In genomic region chr19:18152817-18153554, GRCh38 we compare ENCODE assay signal across 8 cellular contexts. TPM values are rescaled to one million over a fixed set of nuclear protein-coding genes. Genes with fewer than 3 reads are reported as not detected.
DNase-seq lines count a peak whose midpoint lies in the region; ATAC-seq and TF ChIP-seq lines count a peak whose summit lies in the region.

Gene PIK3R2, plus strand, starts transcription at chr19:18153163. Its CDS starts 2,717 bp downstream, at chr19:18155880.

- peak; percentile 74 for ATAC-seq in GM19438 (IDR thresholded peaks at IDR 0.05; ENCODE audit: low read depth, unreplicated experiment)
- ATAC-seq in HG03571 (IDR thresholded peaks at IDR 0.05; ENCODE audit: unreplicated experiment) = peak; percentile 53
- ATAC-seq in left colon = peak; percentile 73

- H3K27ac ChIP-seq in C4-2B = peak within 1 kb of the TSS; percentile 83

- DNase-seq in NCI-H774 (lab: John Stamatoyannopoulos, UW) (peak; percentile 98), dedifferentiated amniotic fluid mesenchymal stem cell (ENCODE audit: extremely low spot score) (peak; percentile 99), left colon (peak; percentile 99 to 100)
- DNase-seq in activated CD4-positive, alpha-beta T cell treated with anti-CD3 and anti-CD28 coated beads, Interleukin-2, amount 50 U/mL, for 24 hours (ENCODE audit: low read depth in 1 of 2, low spot score in 1 of 2) = peak; percentile 98 to 100
- DNase-seq in stimulated activated CD4-positive, alpha-beta T cell treated with anti-CD3 and anti-CD28 coated beads, Interleukin-1b, Interleukin-23, amount 100 ng/mL, for 4 hours (ENCODE audit: low read depth in 2 of 2) = peak; percentile 96 to 99

- TF ChIP-seq CTCF in C4-2B (conservative IDR thresholded peaks at IDR 0.05) = no peak; the same call in 1 of the 2 replicates

- intact Hi-C loops in left colon (cut with DNase I, micrococcal nuclease) = no loop called here

RNA-seq across cellular contexts. Expression of gene PIK3R2, which starts in this region (rescaled TPM):
- total RNA-seq in left colon = 10 to 100 TPM; 37.4 to 41.1 TPM

Comparison
In these comparisons a context has a peak if more than half of its experiments do, and no peak if none do; other contexts are left out.
1. Peak in every context shown above with its lines: DNase-seq, ATAC-seq and H3K27ac ChIP-seq.